ENCODE assay signal across 7 cellular contexts in the genomic region with DNA sequence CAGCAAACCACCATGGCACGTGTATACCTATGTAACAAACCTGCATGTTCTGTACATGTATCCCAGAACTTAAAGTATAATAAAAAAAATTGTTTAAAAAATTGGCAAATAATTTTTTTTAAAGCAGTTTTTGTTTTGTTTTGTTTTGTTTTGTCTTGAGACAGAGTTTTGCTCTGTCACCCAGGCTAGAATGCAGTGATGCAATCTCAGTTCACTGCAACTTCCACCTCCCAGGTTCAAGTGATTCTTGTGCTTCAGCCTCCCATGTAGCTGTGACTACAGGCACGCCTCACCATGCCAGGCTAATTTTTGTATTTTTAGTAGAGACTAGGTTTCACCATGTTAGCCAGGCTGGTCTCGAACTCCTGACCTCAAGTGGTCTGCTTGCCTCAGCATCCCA. TPM values are rescaled to one million over a fixed set of nuclear protein-coding genes. Genes with fewer than 3 reads are reported as not detected.
"Had no signal": no experiment of that assay in that cellular context is flagged by ENCODE, and none has a peak within 500 bp of the region (broad histone marks: within the 10 kb centered on the region; RNA-seq: fewer than 3 reads in every experiment).

No MANE protein-coding gene starts in this region.

RNA-seq across cellular contexts. Expression of a gene that starts 27.5 kb away (rescaled TPM):
- total RNA-seq: OCI-LY7, Peyer's patch, Right ventricle myocardium inferior, Right ventricle myocardium superior, RPMI7951, SJSA1 had no signal
- polyA plus RNA-seq: SK-N-SH had no signal
